Comparison of ENCODE assay signal across 18 cellular contexts in the genomic region with DNA sequence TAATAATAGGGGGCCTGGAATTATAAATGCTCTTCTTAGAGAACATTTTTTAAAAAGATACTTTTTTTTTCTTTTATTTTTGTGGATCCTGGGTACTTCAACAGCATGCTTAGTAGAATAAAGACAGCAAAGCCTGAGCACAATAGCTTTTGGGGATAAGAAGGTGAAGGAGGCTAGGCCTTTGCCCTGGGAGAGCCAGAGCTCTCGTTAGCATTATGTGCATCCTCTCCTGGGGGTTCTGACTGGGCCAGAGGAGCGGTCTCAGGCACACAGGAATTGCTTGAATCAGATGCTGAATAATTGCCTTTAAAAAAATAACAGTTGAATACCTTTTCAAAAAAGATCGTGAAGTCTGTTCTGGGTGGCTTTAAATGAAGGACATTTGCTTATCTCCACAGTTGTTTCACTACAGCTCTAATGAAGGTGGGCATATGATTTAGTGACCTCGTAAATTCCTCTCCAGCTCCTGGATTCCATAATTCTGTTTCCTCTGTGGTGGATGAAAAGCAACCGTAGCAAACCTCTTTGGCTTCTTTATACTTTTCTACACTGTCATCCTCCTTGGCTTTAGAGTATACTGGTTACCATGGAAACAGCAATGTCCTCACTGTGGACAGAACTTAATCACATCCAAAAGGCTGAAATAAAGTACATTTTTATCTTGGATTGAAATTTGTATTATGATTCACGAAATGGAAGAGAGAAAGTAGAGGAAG.
DNase-seq lines count a peak whose midpoint lies in the region; ATAC-seq, FAIRE-seq and TF ChIP-seq lines count a peak whose summit lies in the region.
"Had no signal": no experiment of that assay in that cellular context is flagged by ENCODE, and none has a peak within 500 bp of the region (broad histone marks: within the 10 kb centered on the region; RNA-seq: fewer than 3 reads in every experiment).

No MANE protein-coding gene starts in this region.

- ATAC-seq in sciatic nerve (peak; percentile 41), HG03469 (IDR thresholded peaks at IDR 0.05; ENCODE audit: unreplicated experiment) (no peak), GM18505 (IDR thresholded peaks at IDR 0.05; ENCODE audit: unreplicated experiment) (no peak)
- ATAC-seq: activated naive CD8-positive, alpha-beta T cell treated with anti-CD3 and anti-CD28 coated beads, Interleukin-2, amount 50 U/mL, for 24 hours; mucosa of descending colon; T-helper 17 cell; upper lobe of right lung had no signal

- H3K36me3 ChIP-seq in H7 (replicated peaks; ENCODE audit: control insufficient read depth, insufficient read depth, low read length): no peaks in the 10 kb centered on the region
- H3K36me3 ChIP-seq: upper lobe of right lung had no signal

- peak overlapping the region; percentile 30 for H3K27ac ChIP-seq in angular gyrus (ENCODE audit: low read depth, low read length)
- H3K27ac ChIP-seq: upper lobe of right lung had no signal

- intact Hi-C loops in sciatic nerve (cut with DNase I): no loop called here

- H3K27me3 ChIP-seq in H7 (ENCODE audit: control insufficient read depth, insufficient read depth, low read length): no peaks in the 10 kb centered on the region
- H3K27me3 ChIP-seq: upper lobe of right lung had no signal

- TF ChIP-seq POLR2A in GM18505 (IDR thresholded peaks at IDR 0.05; ENCODE audit: borderline replicate concordance, extremely low read depth, insufficient read depth, insufficient read length): no peak

- FAIRE-seq in GM19239 (lab: Jason Lieb, UNC): no peak

- H3K4me3 ChIP-seq in H7 (ENCODE audit: insufficient read depth, low read depth, low read length): no peak overlapping the region
- H3K4me3 ChIP-seq: mucosa of descending colon, upper lobe of right lung had no signal

- DNase-seq in H7: peak; percentile 13
- DNase-seq in fibroblast of peridontal ligament (ENCODE audit: extremely low read depth): peak; percentile 69
- DNase-seq in sciatic nerve (ENCODE audit: low spot score): no peak
- no peak for DNase-seq in GM19239 (ENCODE audit: insufficient read length, low spot score)
- DNase-seq: activated CD8-positive, alpha-beta memory T cell treated with anti-CD3 and anti-CD28 coated beads, Interleukin-2, amount 50 U/mL, for 48 hours; activated effector memory CD4-positive, alpha-beta T cell treated with anti-CD3 and anti-CD28 coated beads, Interleukin-2, amount 50 U/mL, for 16 hours; activated naive CD8-positive, alpha-beta T cell treated with anti-CD3 and anti-CD28 coated beads, Interleukin-2, amount 50 U/mL, for 24 hours; COR-L47; KG1; mucosa of descending colon; NCI-H187 treated with DMSO at 0.1 percent for 48 hours; NCI-H510A; nucleus accumbens; T-helper 17 cell; upper lobe of right lung had no signal

Comparison
In these comparisons a context has a peak if more than half of its experiments do, and no peak if none do; other contexts are left out.
1. DNase-seq: peak in H7 (single experiment) and fibroblast of peridontal ligament (single experiment); none in sciatic nerve (single experiment) and GM19239 (single experiment).